Comparison of ENCODE assay signal across 9 cellular contexts in the genomic region with DNA sequence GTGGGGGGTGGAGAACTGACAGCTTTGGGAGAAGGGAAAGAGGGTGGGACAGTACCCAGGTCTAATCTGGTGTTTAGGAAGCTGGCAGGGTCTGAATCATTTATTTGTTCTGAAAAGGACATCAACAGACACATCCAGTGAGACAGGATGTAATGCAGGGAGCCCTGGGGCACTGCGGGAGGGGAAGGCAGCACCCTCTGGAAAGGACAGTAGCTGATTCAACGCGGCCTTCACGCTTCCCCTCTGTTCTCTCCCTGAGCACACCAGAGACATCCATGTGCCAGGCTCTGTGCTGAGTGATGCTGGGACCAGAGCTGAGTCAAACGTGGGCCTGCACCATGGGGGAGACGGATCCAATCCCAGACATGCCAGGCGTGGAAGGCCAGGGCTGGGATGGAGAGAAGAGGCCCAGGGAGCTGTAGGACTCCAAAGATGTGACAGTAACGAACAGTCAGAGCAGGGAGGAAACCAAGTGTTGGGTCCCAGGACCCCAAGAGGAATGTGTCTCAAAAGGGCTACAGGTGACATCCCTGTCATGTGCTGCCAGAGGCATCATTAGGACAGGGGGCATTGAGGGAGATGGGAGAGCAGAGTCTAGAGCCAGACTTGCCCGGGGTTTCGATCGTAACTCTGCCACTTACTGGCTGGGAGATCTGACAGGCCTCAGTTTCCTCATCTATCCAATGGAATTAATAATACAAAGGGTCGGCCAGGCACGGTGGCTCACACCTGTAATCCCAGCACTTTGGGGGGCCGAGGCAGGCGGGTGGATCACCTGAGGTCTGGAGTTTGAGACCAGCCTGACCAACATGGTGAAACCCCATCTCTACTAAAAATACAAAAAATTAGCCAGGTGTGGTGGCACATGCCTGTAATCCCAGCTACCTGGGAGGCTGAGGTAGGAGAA. TPM values are rescaled to one million over a fixed set of nuclear protein-coding genes. Genes with fewer than 3 reads are reported as not detected.
DNase-seq lines count a peak whose midpoint lies in the region; ATAC-seq, FAIRE-seq and TF ChIP-seq lines count a peak whose summit lies in the region.
"Had no signal": no experiment of that assay in that cellular context is flagged by ENCODE, and none has a peak within 500 bp of the region (broad histone marks: within the 10 kb centered on the region; RNA-seq: fewer than 3 reads in every experiment).

No MANE protein-coding gene starts in this region.

- POLR2A ChIA-PET in activated CD8-positive, alpha-beta T cell treated with anti-CD3 and anti-CD28 coated beads for 36 hours (lab: Charles Lee), result interaction anchor here (1.2 to 1.4 kb wide), 3 partner anchors 18 to 30 kb away, joined by 3 to 4 read pairs (median 3); no protein-coding TSS in a partner anchor

- intact Hi-C loops in activated CD8-positive, alpha-beta T cell treated with anti-CD3 and anti-CD28 coated beads for 36 hours (cut with micrococcal nuclease), result no loop called here

- CTCF ChIA-PET in activated CD8-positive, alpha-beta T cell treated with anti-CD3 and anti-CD28 coated beads for 36 hours (lab: Charles Lee), result interaction anchor here (1.1 to 4.9 kb wide), 3 partner anchors 13 to 26 kb away, joined by 3 to 23 read pairs (median 7); no protein-coding TSS in a partner anchor

- no peak for FAIRE-seq in HTR-8/SVneo (lab: Jason Lieb, UNC)

- peaks cover 34% of the 10 kb centered on the region for H3K36me3 Mint-ChIP-seq in activated CD8-positive, alpha-beta T cell treated with anti-CD3 and anti-CD28 coated beads for 36 hours (ENCODE audit: low read depth)
- H3K36me3 Mint-ChIP-seq in glutamatergic neuron (ENCODE audit: unreplicated experiment), result no peaks in the 10 kb centered on the region
- H3K36me3 Mint-ChIP-seq in stimulated activated memory B cell treated with anti-CD40 and anti-IgM and Interleukin-4, amounts not matched to agents 10 μg/mL and 1 μg/mL and 100 μg/mL, for 72 hours, result no peaks in the 10 kb centered on the region

- H3K27me3 Mint-ChIP-seq in activated CD8-positive, alpha-beta T cell treated with anti-CD3 and anti-CD28 coated beads for 36 hours, result no peaks in the 10 kb centered on the region
- H3K27me3 Mint-ChIP-seq in glutamatergic neuron (ENCODE audit: unreplicated experiment), result peaks cover 6% of the 10 kb centered on the region
- no peaks in the 10 kb centered on the region for H3K27me3 Mint-ChIP-seq in stimulated activated memory B cell treated with anti-CD40 and anti-IgM and Interleukin-4, amounts not matched to agents 10 μg/mL and 1 μg/mL and 100 μg/mL, for 72 hours

- ATAC-seq in activated CD8-positive, alpha-beta T cell treated with anti-CD3 and anti-CD28 coated beads for 36 hours, result no peak
- no peak for ATAC-seq in stimulated activated memory B cell treated with anti-CD40 and anti-IgM and Interleukin-4, amounts not matched to agents 10 μg/mL and 1 μg/mL and 100 μg/mL, for 72 hours

- H3K9me3 Mint-ChIP-seq in activated CD8-positive, alpha-beta T cell treated with anti-CD3 and anti-CD28 coated beads for 36 hours, result no peaks in the 10 kb centered on the region
- H3K9me3 Mint-ChIP-seq in glutamatergic neuron (ENCODE audit: unreplicated experiment), result peaks cover 16% of the 10 kb centered on the region
- H3K9me3 Mint-ChIP-seq in stimulated activated memory B cell treated with anti-CD40 and anti-IgM and Interleukin-4, amounts not matched to agents 10 μg/mL and 1 μg/mL and 100 μg/mL, for 72 hours, result no peaks in the 10 kb centered on the region

- peak overlapping the region; percentile 65 for H3K4me3 Mint-ChIP-seq in activated CD8-positive, alpha-beta T cell treated with anti-CD3 and anti-CD28 coated beads for 36 hours
- peak overlapping the region; percentile 63 for H3K4me3 Mint-ChIP-seq in glutamatergic neuron (ENCODE audit: unreplicated experiment)
- H3K4me3 Mint-ChIP-seq in stimulated activated memory B cell treated with anti-CD40 and anti-IgM and Interleukin-4, amounts not matched to agents 10 μg/mL and 1 μg/mL and 100 μg/mL, for 72 hours, result peak overlapping the region; percentile 8

- H3K4me1 Mint-ChIP-seq in activated CD8-positive, alpha-beta T cell treated with anti-CD3 and anti-CD28 coated beads for 36 hours (ENCODE audit: low read depth), result peaks cover 46% of the 10 kb centered on the region
- peaks cover 5% of the 10 kb centered on the region for H3K4me1 Mint-ChIP-seq in glutamatergic neuron (ENCODE audit: low read depth, unreplicated experiment)
- H3K4me1 Mint-ChIP-seq in stimulated activated memory B cell treated with anti-CD40 and anti-IgM and Interleukin-4, amounts not matched to agents 10 μg/mL and 1 μg/mL and 100 μg/mL, for 72 hours, result peaks cover 52% of the 10 kb centered on the region

- peak; percentile 64 for DNase-seq in HT-29 (ENCODE audit: low spot score)
- DNase-seq in activated CD8-positive, alpha-beta T cell treated with anti-CD3 and anti-CD28 coated beads for 36 hours, result no peak
- no peak for DNase-seq in glutamatergic neuron
- DNase-seq in UCSD-AML1 (lab: John Stamatoyannopoulos, UW; ENCODE audit: unreplicated experiment), result no peak
- DNase-seq in stimulated activated CD4-positive, alpha-beta T cell treated with anti-CD3 and anti-CD28 coated beads, Interleukin-15, amount 100 ng/mL, for 24 hours, result no peak
- DNase-seq in HTR-8/SVneo (ENCODE audit: insufficient read length, low spot score), result no peak
- no peak for DNase-seq in iPS-NIHi7 (ENCODE audit: extremely low spot score)
- DNase-seq: NCI-H1930 had no signal

- no peak for TF ChIP-seq CTCF in activated CD8-positive, alpha-beta T cell treated with anti-CD3 and anti-CD28 coated beads for 36 hours (IDR thresholded peaks at IDR 0.05)
- TF ChIP-seq CTCF in glutamatergic neuron (IDR thresholded peaks at IDR 0.05; ENCODE audit: partially characterized antibody, unreplicated experiment), result no peak

- peak overlapping the region; percentile 70 for H3K27ac Mint-ChIP-seq in activated CD8-positive, alpha-beta T cell treated with anti-CD3 and anti-CD28 coated beads for 36 hours
- H3K27ac Mint-ChIP-seq in glutamatergic neuron (ENCODE audit: unreplicated experiment), result no peak overlapping the region
- H3K27ac Mint-ChIP-seq in stimulated activated memory B cell treated with anti-CD40 and anti-IgM and Interleukin-4, amounts not matched to agents 10 μg/mL and 1 μg/mL and 100 μg/mL, for 72 hours, result peak overlapping the region; percentile 80

RNA-seq across cellular contexts. Expression of a gene that starts 1.7 kb away (rescaled TPM):
- 375 and 384 TPM in 2 replicates for total RNA-seq in HT-29 (2014; rRNA removed; shearing (Covaris generic))
- 100 to 1,000 TPM; 151 to 162 TPM for total RNA-seq in activated CD8-positive, alpha-beta T cell treated with anti-CD3 and anti-CD28 coated beads for 36 hours
- total RNA-seq in glutamatergic neuron (ENCODE audit: unreplicated experiment), result 77.7 TPM

RNA-seq across cellular contexts. Expression of a gene that starts 4.3 kb away (rescaled TPM):
- total RNA-seq in HT-29 (2014; rRNA removed; shearing (Covaris generic)), result 0.81 and 1.8 TPM in 2 replicates
- 1 to 10 TPM; 5.0 to 5.4 TPM for total RNA-seq in activated CD8-positive, alpha-beta T cell treated with anti-CD3 and anti-CD28 coated beads for 36 hours
- not detected for total RNA-seq in glutamatergic neuron (ENCODE audit: unreplicated experiment)

RNA-seq across cellular contexts. Expression of a gene that starts 8.0 kb away (rescaled TPM):
- total RNA-seq in HT-29 (2014; rRNA removed; shearing (Covaris generic)), result not detected in 2 replicates
- total RNA-seq in activated CD8-positive, alpha-beta T cell treated with anti-CD3 and anti-CD28 coated beads for 36 hours, result 100 to 1,000 TPM; 258 to 283 TPM
- not detected for total RNA-seq in glutamatergic neuron (ENCODE audit: unreplicated experiment)

RNA-seq across cellular contexts. Expression of a gene that starts 22.5 kb away (rescaled TPM):
- 35.1 and 42.6 TPM in 2 replicates for total RNA-seq in HT-29 (2014; rRNA removed; shearing (Covaris generic))
- 1 to 10 TPM; 3.6 to 3.7 TPM for total RNA-seq in activated CD8-positive, alpha-beta T cell treated with anti-CD3 and anti-CD28 coated beads for 36 hours
- total RNA-seq in glutamatergic neuron (ENCODE audit: unreplicated experiment), result 3.5 TPM

RNA-seq across cellular contexts. Expression of a gene that starts 23.3 kb away (rescaled TPM):
- not detected in 2 replicates for total RNA-seq in HT-29 (2014; rRNA removed; shearing (Covaris generic))
- 1 to 10 TPM; 1.4 to 2.6 TPM for total RNA-seq in activated CD8-positive, alpha-beta T cell treated with anti-CD3 and anti-CD28 coated beads for 36 hours
- total RNA-seq in glutamatergic neuron (ENCODE audit: unreplicated experiment), result not detected

Comparison
In these comparisons a context has a peak if more than half of its experiments do, and no peak if none do; other contexts are left out.
1. H3K4me3 Mint-ChIP-seq: peak in every context shown above with its lines; median percentile 65 in activated CD8-positive, alpha-beta T cell treated with anti-CD3 and anti-CD28 coated beads for 36 hours; 63 in glutamatergic neuron; 8 in stimulated activated memory B cell treated with anti-CD40 and anti-IgM and Interleukin-4, amounts not matched to agents 10 μg/mL and 1 μg/mL and 100 μg/mL, for 72 hours.
2. RNA of a gene that starts 8.0 kb away (total RNA-seq): 258 to 283 TPM in activated CD8-positive, alpha-beta T cell treated with anti-CD3 and anti-CD28 coated beads for 36 hours; not detected in HT-29 and not detected in glutamatergic neuron (single experiment); every median in the first group is over 100 times any median in the second.